Comparison of ENCODE assay signal across 21 cellular contexts in genomic region chr9:35929188-35929718, GRCh38. TPM values are rescaled to one million over a fixed set of nuclear protein-coding genes. Genes with fewer than 3 reads are reported as not detected.
"Had no signal": no experiment of that assay in that cellular context is flagged by ENCODE, and none has a peak within 500 bp of the region (broad histone marks: within the 10 kb centered on the region; RNA-seq: fewer than 3 reads in every experiment).

No MANE protein-coding gene starts in this region.

- H3K9me3 Mint-ChIP-seq: brain; stimulated activated memory B cell treated with anti-CD40 and anti-IgM and Interleukin-4, amounts not matched to agents 10 μg/mL and 1 μg/mL and 100 μg/mL, for 72 hours; T-helper 2 cell treated with Interferon-gamma antibody and Interleukin-4, amounts not matched to agents 5 μg/mL and 100 μg/mL, for 36 hours had no signal

- H3K4me1 Mint-ChIP-seq: stimulated activated memory B cell treated with anti-CD40 and anti-IgM and Interleukin-4, amounts not matched to agents 10 μg/mL and 1 μg/mL and 100 μg/mL, for 72 hours had no signal

- H3K27ac Mint-ChIP-seq: brain; stimulated activated memory B cell treated with anti-CD40 and anti-IgM and Interleukin-4, amounts not matched to agents 10 μg/mL and 1 μg/mL and 100 μg/mL, for 72 hours; T-helper 2 cell treated with Interferon-gamma antibody and Interleukin-4, amounts not matched to agents 5 μg/mL and 100 μg/mL, for 36 hours had no signal

- H3K27ac ChIP-seq: pancreas had no signal

- DNase-seq: activated CD4-positive, alpha-beta T cell treated with anti-CD3 and anti-CD28 coated beads, Interleukin-2, amount 50 U/mL, for 1 hour; activated naive CD4-positive, alpha-beta T cell treated with anti-CD3 and anti-CD28 coated beads, Interleukin-2, amount 50 U/mL, for 16 hours; cerebellar nuclear complex; dorsolateral prefrontal cortex; foreskin fibroblast; head of caudate nucleus; kidney; pancreas; SIG-M5; stimulated activated CD4-positive, alpha-beta T cell treated with anti-CD3 and anti-CD28 coated beads, Interleukin-1b, Interleukin-23, amount 100 ng/mL, for 48 hours; substantia nigra; SW 1271; trophoblast cell had no signal

- H3K9me3 ChIP-seq: esophagus muscularis mucosa, pancreas had no signal

- H3K36me3 Mint-ChIP-seq: brain; stimulated activated memory B cell treated with anti-CD40 and anti-IgM and Interleukin-4, amounts not matched to agents 10 μg/mL and 1 μg/mL and 100 μg/mL, for 72 hours had no signal

- H3K36me3 ChIP-seq: esophagus muscularis mucosa, pancreas had no signal

- ATAC-seq: pancreas; stimulated activated memory B cell treated with anti-CD40 and anti-IgM and Interleukin-4, amounts not matched to agents 10 μg/mL and 1 μg/mL and 100 μg/mL, for 72 hours had no signal

- H3K27me3 ChIP-seq: dorsolateral prefrontal cortex, esophagus muscularis mucosa, pancreas had no signal

- H3K4me1 ChIP-seq: pancreas had no signal

- H3K4me3 Mint-ChIP-seq: brain; stimulated activated memory B cell treated with anti-CD40 and anti-IgM and Interleukin-4, amounts not matched to agents 10 μg/mL and 1 μg/mL and 100 μg/mL, for 72 hours; T-helper 2 cell treated with Interferon-gamma antibody and Interleukin-4, amounts not matched to agents 5 μg/mL and 100 μg/mL, for 36 hours had no signal

- H3K4me3 ChIP-seq: esophagus muscularis mucosa, lung, pancreas had no signal

RNA-seq across cellular contexts. Expression of gene SPAAR, which starts 20.0 kb away (rescaled TPM):
- total RNA-seq: renal cortical epithelial cell had no signal

RNA-seq across cellular contexts. Expression of gene HRCT1, which starts 23.3 kb away (rescaled TPM):
- polyA plus RNA-seq: neural cell had no signal

RNA-seq across cellular contexts. Expression of gene OR2S2, which starts 28.7 kb away (rescaled TPM):
- total RNA-seq: esophagus muscularis mucosa, kidney, lung, mucosa of gallbladder, pancreas, renal cortical epithelial cell had no signal
- polyA plus RNA-seq: lung, neural cell, pancreas had no signal

RNA-seq across cellular contexts. Expression of gene OR13J1, which starts 59.1 kb away (rescaled TPM):
- total RNA-seq: dorsolateral prefrontal cortex, esophagus muscularis mucosa, kidney, lung, mucosa of gallbladder, pancreas, renal cortical epithelial cell had no signal
- polyA plus RNA-seq: lung, neural cell, pancreas had no signal
